ENCODE assay signal across 13 cellular contexts in genomic region chr17:57099165-57099564, GRCh38. TPM values are rescaled to one million over a fixed set of nuclear protein-coding genes. Genes with fewer than 3 reads are reported as not detected.
DNase-seq lines count a peak whose midpoint lies in the region; ATAC-seq, FAIRE-seq and TF ChIP-seq lines count a peak whose summit lies in the region.
"Had no signal": no experiment of that assay in that cellular context is flagged by ENCODE, and none has a peak within 500 bp of the region (broad histone marks: within the 10 kb centered on the region; RNA-seq: fewer than 3 reads in every experiment).

No MANE protein-coding gene starts in this region.

- no peaks in the 10 kb centered on the region for H3K9me3 ChIP-seq in gastrocnemius medialis

- in situ Hi-C loops in gastrocnemius medialis (cut with MboI; ENCODE audit: low sequenced_read_pairs in 4 of 4), result loop anchor here in 1 of 4 donors (25.0 kb wide), 1 partner anchor 888 kb away; the partner anchor contains the start of gene VEZF1

- H3K9me3 Mint-ChIP-seq in HFFc6 (no peaks in the 10 kb centered on the region), activated B cell treated with CpG ODN at 0.5 μM for 24 hours (no peaks in the 10 kb centered on the region)

- POLR2A ChIA-PET in activated B cell treated with CpG ODN at 0.5 μM for 24 hours (lab: Charles Lee), result no interaction called here

- peak; percentile 89 for FAIRE-seq in GM19239 (lab: Jason Lieb, UNC)

- H3K4me3 Mint-ChIP-seq in HFFc6, result no peak overlapping the region
- peak overlapping the region; percentile 36 for H3K4me3 Mint-ChIP-seq in activated B cell treated with CpG ODN at 0.5 μM for 24 hours

- peaks cover 86 to 90% of the 10 kb centered on the region in 2 donors for H3K4me1 ChIP-seq in gastrocnemius medialis

- H3K27me3 Mint-ChIP-seq in HFFc6 (ENCODE audit: insufficient read depth) (no peaks in the 10 kb centered on the region; the same call in 1 of the 2 replicates), activated B cell treated with CpG ODN at 0.5 μM for 24 hours (no peaks in the 10 kb centered on the region)

- H3K4me1 Mint-ChIP-seq in HFFc6 (ENCODE audit: low read depth), result peaks cover 19% of the 10 kb centered on the region
- peaks cover 32% of the 10 kb centered on the region for H3K4me1 Mint-ChIP-seq in activated B cell treated with CpG ODN at 0.5 μM for 24 hours

- no peak for DNase-seq in GM19239 (ENCODE audit: insufficient read length, low spot score)
- DNase-seq in HFFc6, result no peak
- DNase-seq in activated B cell treated with CpG ODN at 0.5 μM for 24 hours, result no peak
- no peak for DNase-seq in gastrocnemius medialis
- DNase-seq in stimulated activated CD4-positive, alpha-beta T cell treated with anti-CD3 and anti-CD28 coated beads, Interleukin-1b, Interleukin-23, amount 100 ng/mL, for 48 hours, result no peak
- no peak for DNase-seq in cortex of kidney (lab: John Stamatoyannopoulos, UW)
- DNase-seq in T-helper 2 cell, result no peak
- DNase-seq: activated CD4-positive, alpha-beta T cell treated with anti-CD3 and anti-CD28 coated beads for 48 hours; amniotic stem cell; EL; Karpas-422; stimulated activated CD4-positive, alpha-beta T cell treated with anti-CD3 and anti-CD28 coated beads, Interleukin-15, amount 100 ng/mL, for 24 hours had no signal

- CTCF ChIA-PET in activated B cell treated with CpG ODN at 0.5 μM for 24 hours (lab: Charles Lee), result no interaction called here

- no peaks in the 10 kb centered on the region for H3K27me3 ChIP-seq in gastrocnemius medialis

- peak overlapping the region; percentile 91 to 99 (median 94) for H3K27ac ChIP-seq in gastrocnemius medialis

- H3K36me3 ChIP-seq in gastrocnemius medialis, result no peaks in the 10 kb centered on the region

- ATAC-seq in activated B cell treated with CpG ODN at 0.5 μM for 24 hours (ENCODE audit: low read depth) (peak; percentile 66), gastrocnemius medialis (no peak), HG03520 (IDR thresholded peaks at IDR 0.05; ENCODE audit: unreplicated experiment) (no peak)

- no peaks in the 10 kb centered on the region for H3K36me3 Mint-ChIP-seq in HFFc6 (ENCODE audit: low read depth)
- H3K36me3 Mint-ChIP-seq in activated B cell treated with CpG ODN at 0.5 μM for 24 hours (ENCODE audit: low read depth), result no peaks in the 10 kb centered on the region

- no peak for TF ChIP-seq CTCF in HFFc6 (IDR thresholded peaks at IDR 0.05)
- no peak for TF ChIP-seq CTCF in activated B cell treated with CpG ODN at 0.5 μM for 24 hours (IDR thresholded peaks at IDR 0.05)
- TF ChIP-seq CTCF in gastrocnemius medialis (IDR thresholded peaks at IDR 0.05 in 4 of 5, conservative IDR thresholded peaks at IDR 0.05 in 1 of 5), result no peak

- no peak for TF ChIP-seq POLR2A in gastrocnemius medialis (IDR thresholded peaks at IDR 0.05)

- no peak overlapping the region for H3K4me3 ChIP-seq in gastrocnemius medialis

- H3K27ac Mint-ChIP-seq in HFFc6, result peak overlapping the region; percentile 46; the same call in 1 of the 2 replicates
- peak overlapping the region; percentile 9 for H3K27ac Mint-ChIP-seq in activated B cell treated with CpG ODN at 0.5 μM for 24 hours

- intact Hi-C loops in activated B cell treated with CpG ODN at 0.5 μM for 24 hours (cut with micrococcal nuclease) (no loop called here), gastrocnemius medialis (cut with DNase I; ENCODE audit: low total_unique reads) (loop anchor here (5.0 kb wide), 2 partner anchors 738 to 793 kb away; no protein-coding TSS in a partner anchor)

RNA-seq across cellular contexts. Expression of gene AKAP1, which starts 14.1 kb away (rescaled TPM):
- total RNA-seq in HFFc6 (2021; fragmentation: NEBNext Ultra II Directional; extraction: Animal tissue kit (Norgen Biotek cat#: 25700)), result 10 to 100 TPM in 5 of 6 experiments, 1 to 10 TPM in 1; 9.7 to 12.6 (median 10.7) TPM
- 22.5 and 26.2 TPM in 2 replicates for total RNA-seq in activated B cell treated with CpG ODN at 0.5 μM for 24 hours
- total RNA-seq in gastrocnemius medialis, result 100 to 1,000 TPM in 2 of 4 donors, 10 to 100 TPM in 2; 57.5 to 174 (median 117) TPM
